In the genomic region with DNA sequence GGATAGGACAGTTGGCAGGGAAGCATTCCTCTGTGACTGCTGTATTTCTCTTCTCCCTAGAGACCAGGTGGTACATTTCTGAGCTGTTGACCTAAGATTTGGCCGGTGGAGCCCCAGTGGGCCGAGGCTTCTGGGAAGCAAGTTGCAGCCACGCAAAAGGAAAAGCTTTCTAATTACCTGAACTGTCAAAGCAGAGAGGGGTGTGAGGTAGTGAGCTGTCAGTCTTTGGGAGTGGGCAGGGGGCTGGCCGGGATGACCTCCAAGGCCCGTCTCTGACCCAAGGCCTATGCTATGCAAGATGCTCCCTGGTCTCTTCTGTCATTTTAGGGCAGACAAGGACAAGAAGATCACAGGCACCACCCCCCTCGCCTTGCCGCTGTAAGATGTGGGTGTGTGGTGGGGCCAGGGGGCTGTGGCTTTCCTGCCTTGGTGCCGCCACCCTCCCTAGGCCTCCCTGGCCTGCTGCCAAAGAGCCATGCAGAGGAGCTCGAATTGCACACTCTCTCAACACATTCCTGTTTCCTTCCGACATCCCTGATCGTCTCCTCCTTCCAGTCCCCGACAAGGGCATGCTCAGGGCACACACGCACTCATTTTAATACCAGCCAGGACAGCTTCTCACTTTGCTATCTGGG, we compare ENCODE assay signal across 8 cellular contexts. TPM values are rescaled to one million over a fixed set of nuclear protein-coding genes. Genes with fewer than 3 reads are reported as not detected.
DNase-seq lines count a peak whose midpoint lies in the region; ATAC-seq and TF ChIP-seq lines count a peak whose summit lies in the region.

No MANE protein-coding gene starts in this region.

- ATAC-seq in GM18867 (IDR thresholded peaks at IDR 0.05; ENCODE audit: unreplicated experiment) (no peak), left lung (no peak), GM19324 (IDR thresholded peaks at IDR 0.05; ENCODE audit: low FRiP score, unreplicated experiment) (no peak)

- H3K4me3 Mint-ChIP-seq in endodermal cell: no peak overlapping the region

- H3K27me3 ChIP-seq in BLaER1 (peaks cover 11% of the 10 kb centered on the region; the same call in 1 of the 2 replicates), endodermal cell (ENCODE audit: control insufficient read depth, insufficient read depth, low read length, poor library complexity, severe bottlenecking) (no peaks in the 10 kb centered on the region), left lung (peaks cover 0 to 60% of the 10 kb centered on the region in 2 donors)

- H3K36me3 Mint-ChIP-seq in endodermal cell (ENCODE audit: low read depth): no peaks in the 10 kb centered on the region

- H4K20me1 ChIP-seq in BLaER1: peaks cover 18% of the 10 kb centered on the region; the same call in 1 of the 2 replicates

- TF ChIP-seq CTCF in endodermal cell (conservative IDR thresholded peaks at IDR 0.05) (no peak), left lung (IDR thresholded peaks at IDR 0.05) (no peak)

- H3K9me3 Mint-ChIP-seq in endodermal cell: no peaks in the 10 kb centered on the region

- 78 to 81% methylated on average over 8 to 13 of the region's 13 CpGs for WGBS in endodermal cell (ENCODE audit: insufficient coverage in 1 of 2, insufficient read length in 1 of 2), 2 experiments

- peak overlapping the region; percentile 92 for H3K4me2 ChIP-seq in BLaER1

- H3K27ac ChIP-seq in BLaER1 (no peak overlapping the region), endodermal cell (ENCODE audit: low read depth, low read length) (peak overlapping the region; percentile 11), left lung (no peak overlapping the region)

- peaks cover 14% of the 10 kb centered on the region for H3K4me1 Mint-ChIP-seq in endodermal cell

- no peaks in the 10 kb centered on the region for H3K27me3 Mint-ChIP-seq in endodermal cell (ENCODE audit: insufficient read depth)

- no peaks in the 10 kb centered on the region for H3K36me3 ChIP-seq in BLaER1
- no peaks in the 10 kb centered on the region for H3K36me3 ChIP-seq in endodermal cell (ENCODE audit: control insufficient read depth, insufficient read depth, low read length)
- no peaks in the 10 kb centered on the region for H3K36me3 ChIP-seq in left lung

- H3K9ac ChIP-seq in BLaER1: no peak overlapping the region
- H3K9ac ChIP-seq in endodermal cell (ENCODE audit: extremely low read depth, low read length, poor library complexity, severe bottlenecking): no peak overlapping the region

- H3K9me3 ChIP-seq in BLaER1 (no peaks in the 10 kb centered on the region), endodermal cell (ENCODE audit: control insufficient read depth, low read length) (no peaks in the 10 kb centered on the region), left lung (no peaks in the 10 kb centered on the region)

- H3K4me1 ChIP-seq in BLaER1 (peaks cover 82% of the 10 kb centered on the region), endodermal cell (ENCODE audit: control insufficient read depth, insufficient read depth, low read length) (no peaks in the 10 kb centered on the region), left lung (peaks cover 5 to 14% of the 10 kb centered on the region in 2 donors)

- H3K27ac Mint-ChIP-seq in endodermal cell: peak overlapping the region; percentile 57

- DNase-seq in LHCN-M2 (ENCODE audit: low read depth): peak; percentile 60
- peak; percentile 56 to 66 for DNase-seq in activated CD4-positive, alpha-beta T cell treated with anti-CD3 and anti-CD28 coated beads, Interleukin-2, amount 50 U/mL, for 48 hours
- DNase-seq in endodermal cell: peak; percentile 63
- peak; percentile 34 for DNase-seq in stimulated activated CD4-positive, alpha-beta T cell treated with anti-CD3 and anti-CD28 coated beads, Interleukin-12 subunit alpha, Interleukin-12 subunit beta, amount 100 ng/mL, for 4 hours
- no peak for DNase-seq in left lung

- 0 out of 2 replicates have a peak overlapping the region, but pooled peaks have one; percentile 14 for H3K4me3 ChIP-seq in BLaER1
- H3K4me3 ChIP-seq in endodermal cell (ENCODE audit: low read length): no peak overlapping the region
- no peak overlapping the region for H3K4me3 ChIP-seq in left lung

- intact Hi-C loops in left lung (cut with DNase I): no loop called here

RNA-seq across cellular contexts. Expression of a gene that starts 7.7 kb away (rescaled TPM):
- 1.2 and 1.3 TPM in 2 replicates for total RNA-seq in LHCN-M2 (2014; rRNA removed)
- polyA plus RNA-seq in LHCN-M2 (2012): 8.7 TPM
- under 1 TPM in 1 of 2 donors, not detected in 1; 0.13 TPM for total RNA-seq in endodermal cell
- 0.07 TPM for polyA plus RNA-seq in endodermal cell (2013, experiment 1 of 2)
- not detected for polyA plus RNA-seq in endodermal cell (2013, experiment 2 of 2)
- total RNA-seq in left lung: not detected

RNA-seq across cellular contexts. Expression of a gene that starts 36.3 kb away (rescaled TPM):
- total RNA-seq in LHCN-M2 (2014; rRNA removed): 0.06 and 0.57 TPM in 2 replicates
- 0.26 TPM for polyA plus RNA-seq in LHCN-M2 (2012)
- under 1 TPM; 0.29 to 0.33 TPM for total RNA-seq in endodermal cell
- polyA plus RNA-seq in endodermal cell (2013, experiment 1 of 2): 0.61 TPM
- 0.70 TPM for polyA plus RNA-seq in endodermal cell (2013, experiment 2 of 2)
- not detected for total RNA-seq in left lung

Comparison
In these comparisons a context has a peak if more than half of its experiments do, and no peak if none do; other contexts are left out.
1. DNase-seq: peak in LHCN-M2 (single experiment), activated CD4-positive, alpha-beta T cell treated with anti-CD3 and anti-CD28 coated beads, Interleukin-2, amount 50 U/mL, for 48 hours (2 of 2), endodermal cell (single experiment) and stimulated activated CD4-positive, alpha-beta T cell treated with anti-CD3 and anti-CD28 coated beads, Interleukin-12 subunit alpha, Interleukin-12 subunit beta, amount 100 ng/mL, for 4 hours (single experiment); none in left lung (0 of 2).